ENCODE assay signal across 4 cellular contexts in genomic region chr5:79161647-79162046, GRCh38. TPM values are rescaled to one million over a fixed set of nuclear protein-coding genes. Genes with fewer than 3 reads are reported as not detected.
"Had no signal": no experiment of that assay in that cellular context is flagged by ENCODE, and none has a peak within 500 bp of the region (broad histone marks: within the 10 kb centered on the region; RNA-seq: fewer than 3 reads in every experiment).

No MANE protein-coding gene starts in this region.

RNA-seq across cellular contexts. Expression of gene BHMT, which starts 50.0 kb away (rescaled TPM):
- total RNA-seq: LHCN-M2, M059J, MCF 10A, NCI-H460 had no signal
